In the genomic region with DNA sequence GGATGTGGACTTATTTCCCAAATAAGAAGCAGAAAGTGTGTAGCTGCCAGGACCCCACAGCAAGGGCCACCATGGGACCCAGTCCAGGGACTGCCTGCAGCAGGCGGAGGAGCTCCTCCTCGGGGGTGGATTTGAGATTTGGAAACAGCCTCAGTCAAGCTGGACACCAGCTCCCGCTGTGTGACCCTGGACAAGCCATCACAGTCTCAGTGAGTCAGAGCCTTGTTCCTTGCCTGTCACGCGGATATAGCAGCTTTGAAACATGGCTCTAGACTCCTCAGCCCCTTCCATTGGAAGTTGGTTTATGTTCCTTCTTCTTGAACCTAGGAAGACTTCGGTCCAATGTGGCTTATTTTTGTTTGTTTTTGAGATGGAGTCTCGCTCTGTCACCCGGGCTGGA, we compare ENCODE assay signal across 16 cellular contexts. TPM values are rescaled to one million over a fixed set of nuclear protein-coding genes. Genes with fewer than 3 reads are reported as not detected.
"Had no signal": no experiment of that assay in that cellular context is flagged by ENCODE, and none has a peak within 500 bp of the region (broad histone marks: within the 10 kb centered on the region; RNA-seq: fewer than 3 reads in every experiment).

No MANE protein-coding gene starts in this region.

- H3K27ac Mint-ChIP-seq: activated CD4-positive, alpha-beta T cell treated with anti-CD3 and anti-CD28 coated beads for 36 hours; activated CD8-positive, alpha-beta T cell treated with anti-CD3 and anti-CD28 coated beads for 36 hours; activated naive CD8-positive, alpha-beta T cell treated with anti-CD3 and anti-CD28 coated beads, Interleukin-2, amount 50 U/mL, for 24 hours; activated T-helper 1 cell treated with anti-CD3 and anti-CD28 coated beads, Interleukin-12 subunit alpha, Interleukin-12 subunit beta, Interleukin-2, Interleukin-4 antibody, amounts not matched to agents 30 ng/mL and 10 ng/mL and 1 ng/mL, durations not matched to agents 14 hours and 24 hours and 36 hours; natural killer cell treated with Interleukin-12 subunit alpha and Interleukin-12 subunit beta and Interleukin-15 and Interleukin-18, amount 100 ng/mL, for 72 hours; type B pancreatic cell had no signal

- H3K27ac ChIP-seq: colonic mucosa, gastrocnemius medialis, heart right ventricle, suprapubic skin had no signal

- H3K4me3 Mint-ChIP-seq: activated CD4-positive, alpha-beta T cell treated with anti-CD3 and anti-CD28 coated beads for 36 hours; activated CD8-positive, alpha-beta T cell treated with anti-CD3 and anti-CD28 coated beads for 36 hours; activated naive CD8-positive, alpha-beta T cell treated with anti-CD3 and anti-CD28 coated beads, Interleukin-2, amount 50 U/mL, for 24 hours; activated T-helper 1 cell treated with anti-CD3 and anti-CD28 coated beads, Interleukin-12 subunit alpha, Interleukin-12 subunit beta, Interleukin-2, Interleukin-4 antibody, amounts not matched to agents 30 ng/mL and 10 ng/mL and 1 ng/mL, durations not matched to agents 14 hours and 24 hours and 36 hours; natural killer cell treated with Interleukin-12 subunit alpha and Interleukin-12 subunit beta and Interleukin-15 and Interleukin-18, amount 100 ng/mL, for 72 hours; type B pancreatic cell had no signal

- H3K36me3 Mint-ChIP-seq: natural killer cell treated with Interleukin-12 subunit alpha and Interleukin-12 subunit beta and Interleukin-15 and Interleukin-18, amount 100 ng/mL, for 72 hours; type B pancreatic cell had no signal

- DNase-seq: activated CD4-positive, alpha-beta T cell treated with anti-CD3 and anti-CD28 coated beads for 36 hours; activated CD8-positive, alpha-beta T cell treated with anti-CD3 and anti-CD28 coated beads for 36 hours; activated naive CD4-positive, alpha-beta T cell treated with Interleukin-2 at 50 U/mL for 16 hours; activated naive CD8-positive, alpha-beta T cell treated with anti-CD3 and anti-CD28 coated beads, Interleukin-2, amount 50 U/mL, for 24 hours; colonic mucosa; gastrocnemius medialis; heart right ventricle; stimulated activated CD4-positive, alpha-beta T cell treated with anti-CD3 and anti-CD28 coated beads, Interleukin-4, amount 100 ng/mL, for 1 hour; stimulated activated CD8-positive, alpha-beta memory T cell treated with anti-CD3 and anti-CD28 coated beads, Interleukin-4, amount 100 ng/mL, for 48 hours; stimulated activated naive CD8-positive, alpha-beta T cell treated with anti-CD3 and anti-CD28 coated beads, Interleukin-15, Interleukin-2, amounts not matched to agents 100 U/mL and 50 U/mL, for 24 hours had no signal

- H3K4me3 ChIP-seq: colonic mucosa, gastrocnemius medialis, heart right ventricle, suprapubic skin had no signal

- H3K9me3 Mint-ChIP-seq: activated CD8-positive, alpha-beta T cell treated with anti-CD3 and anti-CD28 coated beads for 36 hours; activated naive CD8-positive, alpha-beta T cell treated with anti-CD3 and anti-CD28 coated beads, Interleukin-2, amount 50 U/mL, for 24 hours; activated T-helper 1 cell treated with anti-CD3 and anti-CD28 coated beads, Interleukin-12 subunit alpha, Interleukin-12 subunit beta, Interleukin-2, Interleukin-4 antibody, amounts not matched to agents 30 ng/mL and 10 ng/mL and 1 ng/mL, durations not matched to agents 14 hours and 24 hours and 36 hours; natural killer cell treated with Interleukin-12 subunit alpha and Interleukin-12 subunit beta and Interleukin-15 and Interleukin-18, amount 100 ng/mL, for 72 hours; type B pancreatic cell had no signal

- H3K4me1 ChIP-seq: colonic mucosa, gastrocnemius medialis had no signal

- H3K36me3 ChIP-seq: colonic mucosa, gastrocnemius medialis, heart right ventricle, suprapubic skin had no signal

- H3K27me3 Mint-ChIP-seq: activated CD4-positive, alpha-beta T cell treated with anti-CD3 and anti-CD28 coated beads for 36 hours; activated CD8-positive, alpha-beta T cell treated with anti-CD3 and anti-CD28 coated beads for 36 hours; activated naive CD8-positive, alpha-beta T cell treated with anti-CD3 and anti-CD28 coated beads, Interleukin-2, amount 50 U/mL, for 24 hours had no signal

- H3K9me3 ChIP-seq: colonic mucosa, gastrocnemius medialis, heart right ventricle, suprapubic skin had no signal

RNA-seq across cellular contexts. Expression of a gene that starts 12.5 kb away (rescaled TPM):
- total RNA-seq: activated CD4-positive, alpha-beta T cell treated with anti-CD3 and anti-CD28 coated beads for 36 hours; activated CD8-positive, alpha-beta T cell treated with anti-CD3 and anti-CD28 coated beads for 36 hours; activated T-helper 1 cell treated with anti-CD3 and anti-CD28 coated beads, Interleukin-12 subunit alpha, Interleukin-12 subunit beta, Interleukin-2, Interleukin-4 antibody, amounts not matched to agents 30 ng/mL and 10 ng/mL and 1 ng/mL, durations not matched to agents 14 hours and 24 hours and 36 hours; gastrocnemius medialis; heart right ventricle; natural killer cell treated with Interleukin-12 subunit alpha and Interleukin-12 subunit beta and Interleukin-15 and Interleukin-18, amount 100 ng/mL, for 72 hours; osteocyte had no signal
- polyA plus RNA-seq: fibroblast of lung had no signal

RNA-seq across cellular contexts. Expression of a gene that starts 25.4 kb away (rescaled TPM):
- total RNA-seq: gastrocnemius medialis had no signal
